Comparison of ENCODE assay signal across 16 cellular contexts in genomic region chr11:68384530-68385081, GRCh38.
DNase-seq lines count a peak whose midpoint lies in the region; ATAC-seq and TF ChIP-seq lines count a peak whose summit lies in the region.
"Had no signal": no experiment of that assay in that cellular context is flagged by ENCODE, and none has a peak within 500 bp of the region (broad histone marks: within the 10 kb centered on the region; RNA-seq: fewer than 3 reads in every experiment).

No MANE protein-coding gene starts in this region.

- CTCF ChIA-PET in RWPE1 (lab: Yijun Ruan, JAX) = interaction anchor here (0.8 to 1.1 kb wide), 3 partner anchors 11 to 127 kb away, joined by 3 read pairs; no protein-coding TSS in a partner anchor
- CTCF ChIA-PET in activated naive CD4-positive, alpha-beta T cell treated with anti-CD3 and anti-CD28 coated beads for 36 hours (lab: Charles Lee) = interaction anchor here (0.6 to 1.1 kb wide), 4 partner anchors 10 to 96 kb away, joined by 3 to 7 read pairs (median 4); no protein-coding TSS in a partner anchor

- TF ChIP-seq EP300 in esophagus muscularis mucosa (IDR thresholded peaks at IDR 0.05) = no peak

- H3K27ac ChIP-seq in RWPE1 (0 out of 2 replicates have a peak overlapping the region, but pooled peaks have one; percentile 4), esophagus muscularis mucosa (replicated peaks in 1 of 4) (peak overlapping the region; percentile 83 to 88 (median 85)), osteoblast (ENCODE audit: low read depth, low read length) (no peak overlapping the region), body of pancreas (no peak overlapping the region)
- H3K27ac ChIP-seq: C4-2B had no signal

- H4K20me1 ChIP-seq in osteoblast (ENCODE audit: insufficient read depth, low read length) = peaks cover 4% of the 10 kb centered on the region

- H3K4me1 ChIP-seq in esophagus muscularis mucosa (peaks cover 47 to 55% (median 49%) of the 10 kb centered on the region in 4 donors), osteoblast (ENCODE audit: insufficient read depth, low read length) (peaks cover 17% of the 10 kb centered on the region), body of pancreas (peaks cover 21% of the 10 kb centered on the region)
- H3K4me1 ChIP-seq: HAP-1 had no signal

- peaks cover 37% of the 10 kb centered on the region for H3K4me1 Mint-ChIP-seq in stimulated activated memory B cell treated with anti-CD40 and anti-IgM and Interleukin-4, amounts not matched to agents 10 μg/mL and 1 μg/mL and 100 μg/mL, for 72 hours
- H3K4me1 Mint-ChIP-seq in activated naive CD4-positive, alpha-beta T cell treated with anti-CD3 and anti-CD28 coated beads for 36 hours (ENCODE audit: low read depth) = peaks cover 13% of the 10 kb centered on the region
- peaks cover 17 to 25% (median 20%) of the 10 kb centered on the region in 4 donors for H3K4me1 Mint-ChIP-seq in naive thymus-derived CD8-positive, alpha-beta T cell

- no peak for ATAC-seq in stimulated activated memory B cell treated with anti-CD40 and anti-IgM and Interleukin-4, amounts not matched to agents 10 μg/mL and 1 μg/mL and 100 μg/mL, for 72 hours
- no peak for ATAC-seq in body of pancreas
- ATAC-seq in naive thymus-derived CD8-positive, alpha-beta T cell = no peak

- H2AFZ ChIP-seq in osteoblast (ENCODE audit: low read length) = no peak overlapping the region
- H2AFZ ChIP-seq: GM23338 had no signal

- H3K9me3 ChIP-seq in esophagus muscularis mucosa (no peaks in the 10 kb centered on the region), osteoblast (ENCODE audit: low read depth, low read length) (no peaks in the 10 kb centered on the region), body of pancreas (no peaks in the 10 kb centered on the region)
- H3K9me3 ChIP-seq: Caco-2, HAP-1 had no signal

- no peaks in the 10 kb centered on the region for H3K9me3 Mint-ChIP-seq in stimulated activated memory B cell treated with anti-CD40 and anti-IgM and Interleukin-4, amounts not matched to agents 10 μg/mL and 1 μg/mL and 100 μg/mL, for 72 hours
- no peaks in the 10 kb centered on the region for H3K9me3 Mint-ChIP-seq in activated naive CD4-positive, alpha-beta T cell treated with anti-CD3 and anti-CD28 coated beads for 36 hours
- no peaks in the 10 kb centered on the region for H3K9me3 Mint-ChIP-seq in naive thymus-derived CD8-positive, alpha-beta T cell
- H3K9me3 Mint-ChIP-seq: CD4-positive, CD25-positive, alpha-beta regulatory T cell; CD8-positive, alpha-beta T cell; GM23338; HFFc6 had no signal

- no peak for TF ChIP-seq CTCF in RWPE1 (conservative IDR thresholded peaks at IDR 0.05; ENCODE audit: low read depth)
- TF ChIP-seq CTCF in esophagus muscularis mucosa (IDR thresholded peaks at IDR 0.05) = no peak
- no peak for TF ChIP-seq CTCF in osteoblast (IDR thresholded peaks at IDR 0.05; ENCODE audit: extremely low read depth, low read depth, low read length)
- TF ChIP-seq CTCF in body of pancreas (IDR thresholded peaks at IDR 0.05) = no peak

- intact Hi-C loops in esophagus muscularis mucosa (cut with DNase I) (loop anchor here (2.0 to 5.0 kb wide), 3 partner anchors 62 to 112 kb away; partner anchors contain the start of gene C11orf24), body of pancreas (cut with DNase I) (loop anchor here (5.0 kb wide), 1 partner anchor 122 kb away; no protein-coding TSS in a partner anchor)
- intact Hi-C loops in activated naive CD4-positive, alpha-beta T cell treated with anti-CD3 and anti-CD28 coated beads for 36 hours (cut with micrococcal nuclease) = loop anchor here (1.0 to 2.0 kb wide), 2 partner anchors 72 to 127 kb away; partner anchors contain the start of gene LRP5

- no peak overlapping the region for H3K4me2 ChIP-seq in osteoblast (ENCODE audit: insufficient read depth, low read length)
- H3K4me2 ChIP-seq: GM23338 had no signal

- H3K36me3 ChIP-seq in esophagus muscularis mucosa (peaks cover 6 to 40% (median 33%) of the 10 kb centered on the region in 4 donors), osteoblast (ENCODE audit: insufficient read depth, low read length) (no peaks in the 10 kb centered on the region), body of pancreas (replicated peaks in 1 of 2; ENCODE audit: insufficient read depth in 1 of 2, low read depth in 2 of 2) (peaks cover 0 to 4% of the 10 kb centered on the region in 2 donors)

- DNase-seq in RWPE1 (ENCODE audit: low spot score) (no peak), esophagus muscularis mucosa (ENCODE audit: extremely low spot score) (no peak), osteoblast (ENCODE audit: insufficient read length, low spot score, missing footprints) (peak; percentile 58), NCI-H2227 treated with DMSO at 0.1 percent for 48 hours (lab: John Stamatoyannopoulos, UW) (no peak), body of pancreas (no peak)
- no peak for DNase-seq in activated naive CD4-positive, alpha-beta T cell treated with anti-CD3 and anti-CD28 coated beads for 36 hours
- no peak for DNase-seq in naive thymus-derived CD8-positive, alpha-beta T cell
- DNase-seq: DMS153 had no signal

- POLR2A ChIA-PET in RWPE1 (lab: Yijun Ruan, JAX; ENCODE audit: low non-redundant PET) = no interaction called here
- POLR2A ChIA-PET in naive thymus-derived CD8-positive, alpha-beta T cell (lab: Charles Lee) = no interaction called here

- H3K27me3 ChIP-seq in esophagus muscularis mucosa (no peaks in the 10 kb centered on the region), osteoblast (ENCODE audit: insufficient read depth, low read length) (no peaks in the 10 kb centered on the region), body of pancreas (no peaks in the 10 kb centered on the region)

- H3K79me2 ChIP-seq in osteoblast (ENCODE audit: insufficient read depth, low read length) = no peaks in the 10 kb centered on the region

- TF ChIP-seq POLR2A in esophagus muscularis mucosa (IDR thresholded peaks at IDR 0.05; ENCODE audit: low read depth) = no peak
- no peak for TF ChIP-seq POLR2A in body of pancreas (IDR thresholded peaks at IDR 0.05)

- 88% methylated on average over 5 of the region's 13 CpGs for WGBS in esophagus muscularis mucosa
- 87 to 89% methylated on average over 10 to 13 of the region's 13 CpGs for WGBS in body of pancreas, 2 donors

- no peak overlapping the region for H3K4me3 ChIP-seq in esophagus muscularis mucosa
- H3K4me3 ChIP-seq in osteoblast (ENCODE audit: insufficient read depth, low read length) = no peak overlapping the region
- H3K4me3 ChIP-seq in body of pancreas = no peak overlapping the region
- H3K4me3 ChIP-seq: GM23338, HAP-1 had no signal

- peak overlapping the region; percentile 96 for H3K27ac Mint-ChIP-seq in stimulated activated memory B cell treated with anti-CD40 and anti-IgM and Interleukin-4, amounts not matched to agents 10 μg/mL and 1 μg/mL and 100 μg/mL, for 72 hours
- H3K27ac Mint-ChIP-seq in activated naive CD4-positive, alpha-beta T cell treated with anti-CD3 and anti-CD28 coated beads for 36 hours = no peak overlapping the region
- no peak overlapping the region for H3K27ac Mint-ChIP-seq in naive thymus-derived CD8-positive, alpha-beta T cell
- H3K27ac Mint-ChIP-seq: CD4-positive, CD25-positive, alpha-beta regulatory T cell; CD8-positive, alpha-beta T cell; GM23338; HFFc6 had no signal

- H3K36me3 Mint-ChIP-seq in stimulated activated memory B cell treated with anti-CD40 and anti-IgM and Interleukin-4, amounts not matched to agents 10 μg/mL and 1 μg/mL and 100 μg/mL, for 72 hours = no peaks in the 10 kb centered on the region
- peaks cover 1% of the 10 kb centered on the region for H3K36me3 Mint-ChIP-seq in activated naive CD4-positive, alpha-beta T cell treated with anti-CD3 and anti-CD28 coated beads for 36 hours (ENCODE audit: low read depth)
- no peaks in the 10 kb centered on the region for H3K36me3 Mint-ChIP-seq in naive thymus-derived CD8-positive, alpha-beta T cell
- H3K36me3 Mint-ChIP-seq: CD4-positive, CD25-positive, alpha-beta regulatory T cell; CD8-positive, alpha-beta T cell had no signal

- no peaks in the 10 kb centered on the region for H3K27me3 Mint-ChIP-seq in stimulated activated memory B cell treated with anti-CD40 and anti-IgM and Interleukin-4, amounts not matched to agents 10 μg/mL and 1 μg/mL and 100 μg/mL, for 72 hours
- H3K27me3 Mint-ChIP-seq in activated naive CD4-positive, alpha-beta T cell treated with anti-CD3 and anti-CD28 coated beads for 36 hours (ENCODE audit: low read depth) = peaks cover 5% of the 10 kb centered on the region
- H3K27me3 Mint-ChIP-seq in naive thymus-derived CD8-positive, alpha-beta T cell = peaks cover 0 to 11% (median 1%) of the 10 kb centered on the region in 5 donors

- no peak overlapping the region for H3K4me3 Mint-ChIP-seq in stimulated activated memory B cell treated with anti-CD40 and anti-IgM and Interleukin-4, amounts not matched to agents 10 μg/mL and 1 μg/mL and 100 μg/mL, for 72 hours
- no peak overlapping the region for H3K4me3 Mint-ChIP-seq in activated naive CD4-positive, alpha-beta T cell treated with anti-CD3 and anti-CD28 coated beads for 36 hours
- H3K4me3 Mint-ChIP-seq in naive thymus-derived CD8-positive, alpha-beta T cell = no peak overlapping the region
- H3K4me3 Mint-ChIP-seq: CD8-positive, alpha-beta T cell; GM23338; HFFc6 had no signal

Comparison
In these comparisons a context has a peak if more than half of its experiments do, and no peak if none do; other contexts are left out.
1. H3K27ac ChIP-seq: peak in RWPE1 (single experiment) and esophagus muscularis mucosa (4 of 4); none in osteoblast (single experiment) and body of pancreas (0 of 4).